Comparison of ENCODE assay signal across 19 cellular contexts in genomic region chr17:48178327-48178726, GRCh38.
A peak's percentile ranks its signal among the peaks of the same experiment; 100 is the strongest.
DNase-seq lines count a peak whose midpoint lies in the region; ATAC-seq and TF ChIP-seq lines count a peak whose summit lies in the region.
"Had no signal": no experiment of that assay in that cellular context is flagged by ENCODE, and none has a peak within 500 bp of the region (broad histone marks: within the 10 kb centered on the region; RNA-seq: fewer than 3 reads in every experiment).

No MANE protein-coding gene starts in this region.

- no peaks in the 10 kb centered on the region for H3K27me3 Mint-ChIP-seq in natural killer cell treated with Interleukin-12 subunit alpha and Interleukin-12 subunit beta and Interleukin-15 and Interleukin-18, amount 100 ng/mL, for 72 hours
- H3K27me3 Mint-ChIP-seq in natural killer cell (ENCODE audit: low read depth in 2 of 2) (no peaks in the 10 kb centered on the region), T-helper 17 cell (no peaks in the 10 kb centered on the region)
- H3K27me3 Mint-ChIP-seq: B cell; CD4-positive, CD25-positive, alpha-beta regulatory T cell had no signal

- intact Hi-C loops in natural killer cell (cut with micrococcal nuclease), result no loop called here

- in situ Hi-C loops in ACHN (cut with HindIII; ENCODE audit: low pct_ligation_motif_present, low pct_unique_long_range_greater_than_20kb, low sequenced_read_pairs), result no loop called here

- no peak for DNase-seq in natural killer cell treated with Interleukin-12 subunit alpha and Interleukin-12 subunit beta and Interleukin-15 and Interleukin-18, amount 100 ng/mL, for 72 hours (ENCODE audit: low spot score)
- no peak for DNase-seq in natural killer cell
- DNase-seq in NCI-H2227 treated with DMSO at 0.1 percent for 48 hours (lab: John Stamatoyannopoulos, UW), result peak; percentile 30
- no peak for DNase-seq in T-helper 17 cell
- no peak for DNase-seq in ACHN
- no peak for DNase-seq in H4 (ENCODE audit: low spot score)
- DNase-seq: 8988T; Caco-2; CD4-positive, CD25-positive, alpha-beta regulatory T cell; CD8-positive, alpha-beta T cell; DMS153; DND-41; GM23248; HFFc6 had no signal

- H3K9me3 ChIP-seq in T-helper 17 cell (ENCODE audit: control insufficient read depth, low read length, poor library complexity, severe bottlenecking), result no peaks in the 10 kb centered on the region
- H3K9me3 ChIP-seq: A549, BLaER1, Caco-2, HAP-1 had no signal

- peaks cover 27% of the 10 kb centered on the region for H3K36me3 Mint-ChIP-seq in natural killer cell treated with Interleukin-12 subunit alpha and Interleukin-12 subunit beta and Interleukin-15 and Interleukin-18, amount 100 ng/mL, for 72 hours
- H3K36me3 Mint-ChIP-seq in natural killer cell, result peaks cover 23% of the 10 kb centered on the region
- H3K36me3 Mint-ChIP-seq in T-helper 17 cell (ENCODE audit: low read depth), result peaks cover 21% of the 10 kb centered on the region

- H3K9me3 Mint-ChIP-seq in natural killer cell treated with Interleukin-12 subunit alpha and Interleukin-12 subunit beta and Interleukin-15 and Interleukin-18, amount 100 ng/mL, for 72 hours, result no peaks in the 10 kb centered on the region
- H3K9me3 Mint-ChIP-seq in natural killer cell, result no peaks in the 10 kb centered on the region
- H3K9me3 Mint-ChIP-seq: CD4-positive, CD25-positive, alpha-beta regulatory T cell; CD8-positive, alpha-beta T cell; HFFc6 had no signal

- H3K4me1 Mint-ChIP-seq in natural killer cell treated with Interleukin-12 subunit alpha and Interleukin-12 subunit beta and Interleukin-15 and Interleukin-18, amount 100 ng/mL, for 72 hours (ENCODE audit: low read depth in 2 of 2), result peaks cover 23 to 27% of the 10 kb centered on the region in 2 donors
- H3K4me1 Mint-ChIP-seq in natural killer cell (peaks cover 10 to 11% of the 10 kb centered on the region in 2 donors), T-helper 17 cell (peaks cover 38% of the 10 kb centered on the region)
- H3K4me1 Mint-ChIP-seq: B cell had no signal

- ATAC-seq in natural killer cell treated with Interleukin-12 subunit alpha and Interleukin-12 subunit beta and Interleukin-15 and Interleukin-18, amount 100 ng/mL, for 72 hours, result no peak
- ATAC-seq in natural killer cell (no peak), T-helper 17 cell (no peak), HG03460 (IDR thresholded peaks at IDR 0.05; ENCODE audit: unreplicated experiment) (no peak)
- ATAC-seq: A549; CD8-positive, alpha-beta T cell had no signal

- peak overlapping the region; percentile 2 to 39 for H3K27ac Mint-ChIP-seq in natural killer cell treated with Interleukin-12 subunit alpha and Interleukin-12 subunit beta and Interleukin-15 and Interleukin-18, amount 100 ng/mL, for 72 hours
- H3K27ac Mint-ChIP-seq in natural killer cell (peak overlapping the region in 1 of 2 donors; percentile 60), T-helper 17 cell (peak overlapping the region; percentile 24)
- H3K27ac Mint-ChIP-seq: B cell; CD8-positive, alpha-beta T cell; HFFc6 had no signal

- no peak overlapping the region for H3K4me3 Mint-ChIP-seq in natural killer cell treated with Interleukin-12 subunit alpha and Interleukin-12 subunit beta and Interleukin-15 and Interleukin-18, amount 100 ng/mL, for 72 hours
- H3K4me3 Mint-ChIP-seq in natural killer cell (no peak overlapping the region), T-helper 17 cell (no peak overlapping the region)
- H3K4me3 Mint-ChIP-seq: B cell; CD4-positive, CD25-positive, alpha-beta regulatory T cell; CD8-positive, alpha-beta T cell; HFFc6 had no signal

- TF ChIP-seq CTCF in natural killer cell (IDR thresholded peaks at IDR 0.05), result no peak
